8 cellular contexts compared by ENCODE assay signal in the genomic region with DNA sequence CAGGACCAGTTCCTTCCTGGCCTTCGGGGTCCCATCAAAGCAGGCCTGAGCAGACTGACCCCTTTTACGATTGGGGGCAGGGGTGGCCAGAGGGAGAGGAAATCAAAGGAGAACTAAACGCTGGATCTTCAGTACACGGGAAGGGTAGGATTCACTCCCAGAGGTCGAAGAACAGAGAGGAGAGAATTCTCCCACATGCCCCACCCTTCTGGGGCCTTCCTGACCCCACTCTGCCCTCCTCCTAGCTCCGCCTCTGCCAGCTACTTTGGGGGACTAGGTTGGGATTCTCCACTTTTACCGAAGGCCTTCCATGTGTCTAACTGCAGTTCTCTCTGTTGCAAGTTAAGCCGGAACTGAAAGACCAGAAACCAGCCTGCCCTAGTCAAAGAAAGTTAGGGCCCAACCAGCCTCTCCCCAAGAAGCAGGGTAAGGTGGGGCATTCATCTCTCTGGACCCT. TPM values are rescaled to one million over a fixed set of nuclear protein-coding genes. Genes with fewer than 3 reads are reported as not detected.
A peak's percentile ranks its signal among the peaks of the same experiment; 100 is the strongest.
DNase-seq lines count a peak whose midpoint lies in the region; ATAC-seq and TF ChIP-seq lines count a peak whose summit lies in the region.

No MANE protein-coding gene starts in this region.

- H4K20me1 ChIP-seq in GM23248 (ENCODE audit: insufficient read depth): 0 out of 2 replicates have a peak, but pooled peaks cover 4% of the 10 kb centered on the region

- peak; percentile 65 for DNase-seq in GM23248
- DNase-seq in Panc1 (ENCODE audit: low read depth, low spot score): no peak
- DNase-seq in dedifferentiated amniotic fluid mesenchymal stem cell (ENCODE audit: extremely low spot score): peak; percentile 31
- no peak for DNase-seq in mesothelial cell of epicardium (ENCODE audit: low spot score in 2 of 2, unreplicated experiment in 2 of 2)
- DNase-seq in inferior parietal cortex (ENCODE audit: extremely low spot score): no peak
- DNase-seq in foreskin melanocyte: no peak

- no peak for TF ChIP-seq CTCF in Panc1 (IDR thresholded peaks at IDR 0.05)
- TF ChIP-seq CTCF in mesothelial cell of epicardium (IDR thresholded peaks at IDR 0.05; ENCODE audit: unreplicated experiment): no peak

- H3K27ac Mint-ChIP-seq in mesothelial cell of epicardium: peak overlapping the region; percentile 97

- H3K4me3 Mint-ChIP-seq in mesothelial cell of epicardium: peak overlapping the region; percentile 95

- CTCF ChIA-PET in Panc1 (lab: Charles Lee): interaction anchor here (0.6 to 0.9 kb wide), 2 partner anchors 39 to 40 kb away, joined by 3 to 6 read pairs; no protein-coding TSS in a partner anchor

- H3K27me3 ChIP-seq in GM23248 (replicated peaks; ENCODE audit: insufficient read depth) (no peaks in the 10 kb centered on the region), Panc1 (ENCODE audit: control insufficient read depth, insufficient read depth, low read length) (no peaks in the 10 kb centered on the region)

- no peaks in the 10 kb centered on the region for H3K9me3 Mint-ChIP-seq in mesothelial cell of epicardium

- H3K9ac ChIP-seq in GM23248: peak overlapping the region; percentile 97

- no peaks in the 10 kb centered on the region for H3K36me3 Mint-ChIP-seq in mesothelial cell of epicardium

- peaks cover 61% of the 10 kb centered on the region for H3F3A ChIP-seq in GM23248 (ENCODE audit: insufficient read depth)

- H3K79me2 ChIP-seq in GM23248 (ENCODE audit: insufficient read depth): peaks cover 92% of the 10 kb centered on the region

- no peak overlapping the region for H2AFZ ChIP-seq in GM23248

- peak overlapping the region; percentile 94 for H3K4me3 ChIP-seq in GM23248
- H3K4me3 ChIP-seq in Panc1 (ENCODE audit: low read depth in 2 of 2, low read length in 2 of 2): peak overlapping the region; percentile 82 to 89

- H3K9me3 ChIP-seq in GM23248 (ENCODE audit: low read depth) (no peaks in the 10 kb centered on the region), Panc1 (ENCODE audit: control insufficient read depth, insufficient read depth, low read depth, low read length) (no peaks in the 10 kb centered on the region)

- in situ Hi-C loops in GM23248 (cut with MboI): no loop called here
- in situ Hi-C loops in Panc1 (cut with HindIII; ENCODE audit: low pct_unique_long_range_greater_than_20kb, low sequenced_read_pairs): no loop called here

- ATAC-seq in Panc1 (peak; percentile 18), GM19324 (IDR thresholded peaks at IDR 0.05; ENCODE audit: low FRiP score, unreplicated experiment) (no peak), HG02678 (IDR thresholded peaks at IDR 0.05; ENCODE audit: unreplicated experiment) (no peak)

- WGBS in GM23248 (ENCODE audit: low coverage in 1 of 2, low lambda C conversion rate in 2 of 2, missing lambda C conversion rate in 2 of 2), 2 experiments: 0 to 3% methylated on average over 8 of the region's 8 CpGs

- no peaks in the 10 kb centered on the region for H3K27me3 Mint-ChIP-seq in mesothelial cell of epicardium (ENCODE audit: low read depth)

- TSS peak; percentile 76 for BruUV-seq in Panc1 (replicated peaks; lab: Mats Ljungman, UMichigan)

- POLR2A ChIA-PET in Panc1 (lab: Charles Lee): interaction anchor here (0.5 kb wide), 1 partner anchor 259 kb away, joined by 3 read pairs; no protein-coding TSS in a partner anchor

- H3K9me2 ChIP-seq in GM23248 (ENCODE audit: insufficient read depth): no peaks in the 10 kb centered on the region

- H3K36me3 ChIP-seq in GM23248 (ENCODE audit: low read depth) (0 out of 2 replicates have a peak, but pooled peaks cover 2% of the 10 kb centered on the region), Panc1 (ENCODE audit: control insufficient read depth, insufficient read depth, low read length) (peaks cover 2% of the 10 kb centered on the region; the same call in 1 of the 2 replicates)

- peak overlapping the region; percentile 96 for H3K27ac ChIP-seq in GM23248
- peak overlapping the region; percentile 99 for H3K27ac ChIP-seq in Panc1 (ENCODE audit: low read length)

- intact Hi-C loops in Panc1 (cut with micrococcal nuclease; ENCODE audit: unreplicated experiment): no loop called here

- H3K4me2 ChIP-seq in GM23248 (ENCODE audit: unreplicated experiment): peak overlapping the region; percentile 97

- peaks cover 71% of the 10 kb centered on the region for H3K4me1 Mint-ChIP-seq in mesothelial cell of epicardium

- H3K4me1 ChIP-seq in GM23248 (ENCODE audit: insufficient read depth): peaks cover 45% of the 10 kb centered on the region
- peaks cover 67% of the 10 kb centered on the region for H3K4me1 ChIP-seq in Panc1 (ENCODE audit: control insufficient read depth, insufficient read depth, low read length)

RNA-seq across cellular contexts. Expression of a gene that starts 0.7 kb away (rescaled TPM):
- 136 and 139 TPM in 2 replicates for total RNA-seq in GM23248 (2014; rRNA removed; shearing (Covaris generic))
- polyA plus RNA-seq in GM23248 (2016; fragmentation: Nextera tagmentation; extraction: Ambion mirVana): 76.7 and 77.7 TPM in 2 replicates
- total RNA-seq in Panc1 (2021; ENCODE audit: unreplicated experiment): 87.0 TPM
- polyA plus RNA-seq in Panc1 (2012; ENCODE audit: insufficient read length): 90.6 TPM
- total RNA-seq in mesothelial cell of epicardium: 103 to 111 TPM (median 110 TPM) in 3 replicates

RNA-seq across cellular contexts. Expression of a gene that starts 37.6 kb away (rescaled TPM):
- not detected in 2 replicates for total RNA-seq in GM23248 (2014; rRNA removed; shearing (Covaris generic))
- 0.20 and 0.39 TPM in 2 replicates for polyA plus RNA-seq in GM23248 (2016; fragmentation: Nextera tagmentation; extraction: Ambion mirVana)
- total RNA-seq in Panc1 (2021; ENCODE audit: unreplicated experiment): 8.0 TPM
- polyA plus RNA-seq in Panc1 (2012; ENCODE audit: insufficient read length): 12.6 TPM
- total RNA-seq in mesothelial cell of epicardium: not detected in 3 replicates

RNA-seq across cellular contexts. Expression of a gene that starts 41.8 kb away (rescaled TPM):
- 433 and 695 TPM in 2 replicates for total RNA-seq in GM23248 (2014; rRNA removed; shearing (Covaris generic))
- 318 and 327 TPM in 2 replicates for polyA plus RNA-seq in GM23248 (2016; fragmentation: Nextera tagmentation; extraction: Ambion mirVana)
- 252 TPM for total RNA-seq in Panc1 (2021; ENCODE audit: unreplicated experiment)
- 250 TPM for polyA plus RNA-seq in Panc1 (2012; ENCODE audit: insufficient read length)
- total RNA-seq in mesothelial cell of epicardium: 282 to 298 TPM (median 297 TPM) in 3 replicates

RNA-seq across cellular contexts. Expression of a gene that starts 44.8 kb away (rescaled TPM):
- 24.2 TPM in 2 replicates for total RNA-seq in GM23248 (2014; rRNA removed; shearing (Covaris generic))
- 25.3 and 27.8 TPM in 2 replicates for polyA plus RNA-seq in GM23248 (2016; fragmentation: Nextera tagmentation; extraction: Ambion mirVana)
- total RNA-seq in Panc1 (2021; ENCODE audit: unreplicated experiment) (80.4 TPM), mesothelial cell of epicardium (70.1 to 74.1 TPM (median 73.2 TPM) in 3 replicates)
- polyA plus RNA-seq in Panc1 (2012; ENCODE audit: insufficient read length): 33.3 TPM

Comparison
In these comparisons a context has a peak if more than half of its experiments do, and no peak if none do; other contexts are left out.
1. DNase-seq: peak in GM23248 (single experiment) and dedifferentiated amniotic fluid mesenchymal stem cell (single experiment); none in Panc1 (single experiment), mesothelial cell of epicardium (0 of 2), inferior parietal cortex (single experiment) and foreskin melanocyte (single experiment).